ENCODE assay signal across 8 cellular contexts in the genomic region with DNA sequence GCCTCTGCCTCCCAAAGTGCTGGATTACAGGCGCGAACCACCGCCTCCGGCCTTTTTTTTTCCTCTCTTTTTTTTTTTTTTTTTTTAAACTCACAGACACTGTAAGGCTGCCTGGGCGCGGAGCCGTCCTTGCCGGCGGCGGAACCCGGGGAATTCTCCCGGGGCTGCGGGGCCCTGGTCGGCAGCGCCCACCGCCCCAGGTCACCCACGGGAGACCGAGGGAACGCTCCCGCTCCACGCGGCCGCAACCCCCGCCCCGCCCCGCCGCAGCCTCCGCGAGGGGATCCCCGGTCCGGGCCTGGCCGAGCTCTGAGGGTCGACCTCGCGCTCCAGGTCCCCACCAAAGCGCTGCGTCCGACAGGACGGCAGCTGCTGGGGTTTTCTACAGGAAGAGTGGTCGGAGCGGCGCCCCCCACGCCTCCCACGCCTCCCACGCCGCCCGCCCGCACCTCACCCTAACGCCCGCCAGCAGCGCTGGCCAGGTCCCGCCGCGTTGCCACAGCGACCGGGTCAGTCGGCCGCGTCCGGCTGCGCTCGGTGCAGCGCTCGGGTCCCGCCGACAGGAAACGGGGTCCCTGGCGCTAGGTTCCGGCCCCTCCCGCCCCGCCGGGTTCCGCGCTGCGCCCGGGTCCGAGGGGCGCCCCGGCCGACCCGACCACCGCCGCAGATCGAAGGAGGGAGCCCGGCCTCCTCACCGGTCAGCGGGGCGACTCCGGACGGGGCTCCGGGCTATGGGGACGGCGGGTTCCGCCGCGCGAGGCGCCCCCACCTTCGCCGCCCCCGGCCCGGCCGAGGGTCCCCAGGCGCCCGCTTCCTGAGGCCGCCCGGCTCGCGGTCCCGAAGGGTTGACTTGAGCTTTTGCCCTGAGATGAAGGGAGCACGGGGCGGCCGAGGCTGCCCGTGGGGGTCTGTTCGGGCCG. TPM values are rescaled to one million over a fixed set of nuclear protein-coding genes. Genes with fewer than 3 reads are reported as not detected.
DNase-seq lines count a peak whose midpoint lies in the region; ATAC-seq and TF ChIP-seq lines count a peak whose summit lies in the region.

A gene with protein sequence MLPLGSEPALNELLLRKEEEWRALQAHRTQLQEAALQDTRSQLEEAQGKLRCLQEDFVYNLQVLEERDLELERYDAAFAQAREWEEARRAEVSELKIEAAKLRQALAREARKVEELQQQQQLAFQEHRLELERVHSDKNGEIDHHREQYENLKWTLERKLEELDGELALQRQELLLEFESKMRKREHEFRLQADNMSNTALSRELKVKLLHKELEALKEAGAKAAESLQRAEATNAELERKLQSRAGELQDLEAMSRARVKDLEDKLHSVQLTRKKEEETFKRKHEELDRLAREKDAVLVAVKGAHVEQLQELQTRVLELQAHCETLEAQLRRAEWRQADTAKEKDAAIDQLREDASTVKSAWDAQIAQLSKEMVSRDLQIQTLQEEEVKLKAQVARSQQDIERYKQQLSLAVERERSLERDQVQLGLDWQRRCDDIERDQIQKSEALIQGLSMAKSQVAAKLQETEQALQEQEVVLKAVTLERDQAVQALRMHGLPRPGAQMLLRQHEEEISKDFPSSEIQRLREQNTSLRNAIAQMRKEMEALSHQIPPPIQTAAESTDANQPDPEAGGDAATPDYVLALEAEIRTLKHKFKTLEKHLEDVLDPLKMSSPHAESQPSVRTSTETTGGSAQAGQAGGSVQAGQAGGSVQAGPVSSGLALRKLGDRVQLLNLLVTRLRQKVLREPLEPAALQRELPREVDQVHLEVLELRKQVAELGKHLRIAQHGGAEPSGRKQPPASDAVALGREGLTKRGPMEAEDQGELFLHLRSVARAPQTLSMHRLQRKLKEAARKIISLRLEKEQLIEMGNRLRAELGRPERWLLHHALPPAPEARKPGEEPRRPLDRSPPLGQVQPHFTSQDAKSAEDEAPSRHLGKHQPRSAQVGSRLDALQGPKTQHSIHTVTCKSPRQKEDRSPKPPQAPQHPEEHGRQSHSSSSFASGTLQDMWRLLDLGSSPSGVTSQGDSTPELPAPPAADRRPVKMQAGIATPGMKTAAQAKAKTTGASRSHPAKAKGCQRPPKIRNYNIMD (minus strand): TSS at position 512 of the 920 bp plus-strand sequence. CDS start 10,898 bp downstream, outside the sequence.

- H3K9ac ChIP-seq in neural cell (ENCODE audit: low read length): peak within 1 kb of the TSS; percentile 80

- TF ChIP-seq RAD21 in neural cell (conservative IDR thresholded peaks at IDR 0.05): no peak

- H3K4me1 ChIP-seq in Panc1 (ENCODE audit: control insufficient read depth, insufficient read depth, low read length) (peaks cover 42% of the 10 kb centered on the region), tibial artery (peaks cover 9 to 39% (median 32%) of the 10 kb centered on the region in 4 donors)

- peaks cover 45% of the 10 kb centered on the region for H3K4me1 Mint-ChIP-seq in CD14-positive monocyte

- H4K20me1 ChIP-seq in neural cell (ENCODE audit: insufficient read depth): no peaks in the 10 kb centered on the region

- peaks cover 0 to 1% (median 0%) of the 10 kb centered on the region in 3 donors for H3K27me3 Mint-ChIP-seq in CD14-positive monocyte (ENCODE audit: low read depth in 3 of 3)

- H3K4me2 ChIP-seq in neural cell (ENCODE audit: low read length): peak within 1 kb of the TSS; percentile 44

- no peak for TF ChIP-seq CTCF in CD14-positive monocyte (IDR thresholded peaks at IDR 0.05)
- TF ChIP-seq CTCF in Panc1 (IDR thresholded peaks at IDR 0.05): no peak
- no peak for TF ChIP-seq CTCF in neural cell (IDR thresholded peaks at IDR 0.05; ENCODE audit: poor library complexity, severe bottlenecking)
- TF ChIP-seq CTCF in tibial artery (IDR thresholded peaks at IDR 0.05): peak; percentile 5 to 38

- intact Hi-C loops in CD14-positive monocyte (cut with micrococcal nuclease): no loop called here
- intact Hi-C loops in Panc1 (cut with micrococcal nuclease; ENCODE audit: unreplicated experiment): no loop called here
- intact Hi-C loops in tibial artery (cut with DNase I; ENCODE audit: low total_unique reads): no loop called here

- no peaks in the 10 kb centered on the region for H3K9me3 ChIP-seq in Panc1 (ENCODE audit: control insufficient read depth, insufficient read depth, low read depth, low read length)
- H3K9me3 ChIP-seq in neural cell (ENCODE audit: low read length): no peaks in the 10 kb centered on the region
- no peaks in the 10 kb centered on the region for H3K9me3 ChIP-seq in tibial artery

- POLR2A ChIA-PET in Panc1 (lab: Charles Lee): interaction anchor here (0.7 kb wide), 1 partner anchor 86 kb away, joined by 13 read pairs; no protein-coding TSS in a partner anchor

- CTCF ChIA-PET in Panc1 (lab: Charles Lee): no interaction called here

- peak within 1 kb of the TSS in 6 of 7 donors; percentile 75 to 90 (median 83) for H3K27ac Mint-ChIP-seq in CD14-positive monocyte

- peak; percentile 33 for TF ChIP-seq EP300 in neural cell (conservative IDR thresholded peaks at IDR 0.05; ENCODE audit: poor library complexity, severe bottlenecking)

- peaks cover 2% of the 10 kb centered on the region in 2 donors for H3K36me3 Mint-ChIP-seq in CD14-positive monocyte

- in situ Hi-C loops in Panc1 (cut with HindIII; ENCODE audit: low pct_unique_long_range_greater_than_20kb, low sequenced_read_pairs): no loop called here

- H3F3A ChIP-seq in neural cell (ENCODE audit: insufficient read depth, low read length, poor library complexity, severe bottlenecking): no peaks in the 10 kb centered on the region

- H3K27ac ChIP-seq in Panc1 (ENCODE audit: low read length) (peak within 1 kb of the TSS; percentile 92), neural cell (ENCODE audit: low read length) (peak within 1 kb of the TSS; percentile 55), tibial artery (peak within 1 kb of the TSS; percentile 88 to 89)

- H3K4me3 ChIP-seq in Panc1 (ENCODE audit: low read depth in 2 of 2, low read length in 2 of 2) (peak within 1 kb of the TSS; percentile 68 to 70), neural cell (ENCODE audit: low read length) (peak within 1 kb of the TSS; percentile 89), tibial artery (peak within 1 kb of the TSS; percentile 89 to 97)

- peak within 1 kb of the TSS; percentile 72 to 76 for H3K4me3 Mint-ChIP-seq in CD14-positive monocyte

- H3K27me3 ChIP-seq in Panc1 (ENCODE audit: control insufficient read depth, insufficient read depth, low read length) (no peaks in the 10 kb centered on the region), neural cell (ENCODE audit: insufficient read depth, low read depth, low read length) (no peaks in the 10 kb centered on the region), tibial artery (no peaks in the 10 kb centered on the region)

- DNase-seq in CD14-positive monocyte (ENCODE audit: low spot score) (peak; percentile 76), Panc1 (ENCODE audit: low read depth, low spot score) (no peak), activated gamma-delta T cell treated with Interleukin-2 at 50 U/mL for 16 hours (peak; percentile 63), foreskin melanocyte (peak; percentile 60), tibial artery (peak in 1 of 2 donors; percentile 87)

- BruUV-seq in Panc1 (replicated peaks; lab: Mats Ljungman, UMichigan): no TSS peak

- peak within 1 kb of the TSS; percentile 60 for H2AFZ ChIP-seq in neural cell (ENCODE audit: low read depth, low read length)

- ATAC-seq in HG03442 (IDR thresholded peaks at IDR 0.05; ENCODE audit: unreplicated experiment): peak; percentile 45
- ATAC-seq in Panc1: peak; percentile 82

- H3K9me2 ChIP-seq in neural cell (ENCODE audit: insufficient read depth, low read length): no peaks in the 10 kb centered on the region

- H3K36me3 ChIP-seq in Panc1 (ENCODE audit: control insufficient read depth, insufficient read depth, low read length) (no peaks in the 10 kb centered on the region; the same call in 1 of the 2 replicates), neural cell (ENCODE audit: insufficient read depth, low read length) (no peaks in the 10 kb centered on the region), tibial artery (peaks cover 0 to 3% (median 0%) of the 10 kb centered on the region in 3 donors)

- peaks cover 0 to 2% (median 0%) of the 10 kb centered on the region in 7 donors for H3K9me3 Mint-ChIP-seq in CD14-positive monocyte

- H3K79me2 ChIP-seq in neural cell (replicated peaks; ENCODE audit: insufficient read depth, low read length): peaks cover 16% of the 10 kb centered on the region

- peak; percentile 49 for TF ChIP-seq POLR2A in GM19193 (IDR thresholded peaks at IDR 0.05; ENCODE audit: extremely low read depth, insufficient read depth, insufficient read length)

TF ChIP-seq in neural cell, 6 proteins besides CTCF, POLR2A, EP300 and RAD21:
- TF ChIP-seq POLR2AphosphoS5 (IDR thresholded peaks at IDR 0.05) (peak; percentile 52), MXI1 (conservative IDR thresholded peaks at IDR 0.05; ENCODE audit: poor library complexity, severe bottlenecking) (peak; percentile 84), EZH2 (IDR thresholded peaks at IDR 0.05; ENCODE audit: borderline replicate concordance, insufficient read depth, low read length, poor library complexity, severe bottlenecking) (no peak)
TF ChIP-seq in neural cell: peak in this region for 2.

RNA-seq across cellular contexts. Expression of the gene that starts here (rescaled TPM):
- polyA plus RNA-seq in CD14-positive monocyte (10 to 100 TPM; 17.1 to 20.1 TPM), neural cell (70.9 and 78.6 TPM in 2 replicates)
- 63.6 TPM for total RNA-seq in Panc1 (2021; ENCODE audit: unreplicated experiment)
- 59.2 TPM for polyA plus RNA-seq in Panc1 (2012; ENCODE audit: insufficient read length)
- polyA minus RNA-seq in neural cell: 45.3 and 45.5 TPM in 2 replicates

Comparison
In these comparisons a context has a peak if more than half of its experiments do, and no peak if none do; other contexts are left out.
1. CTCF ChIP-seq: peak in tibial artery (2 of 2); none in CD14-positive monocyte (single experiment), Panc1 (single experiment) and neural cell (single experiment).
2. Peak in every context shown above with its lines, with median percentiles within 50 percentile points of each other: H3K27ac ChIP-seq and H3K4me3 ChIP-seq.